In the genomic region with DNA sequence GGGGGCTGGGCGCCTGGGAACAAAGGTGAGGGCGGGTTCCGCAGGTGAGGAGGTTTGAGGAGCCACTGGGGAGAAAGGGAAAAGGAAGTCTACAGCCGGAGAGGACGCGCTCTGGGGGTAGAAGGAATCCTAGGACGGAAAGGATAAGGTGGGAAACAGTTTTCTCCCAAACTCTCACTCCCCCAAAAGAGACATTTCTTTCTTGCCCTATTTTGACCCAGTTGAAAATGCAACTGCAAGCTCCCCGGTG, we compare ENCODE assay signal across 8 cellular contexts. TPM values are rescaled to one million over a fixed set of nuclear protein-coding genes. Genes with fewer than 3 reads are reported as not detected.
DNase-seq lines count a peak whose midpoint lies in the region; ATAC-seq and TF ChIP-seq lines count a peak whose summit lies in the region.

No MANE protein-coding gene starts in this region.

- 0 out of 2 replicates have a peak, but pooled peaks cover 4% of the 10 kb centered on the region for H3K4me1 ChIP-seq in HEK293 (ENCODE audit: control insufficient read depth, insufficient read depth, low read length)
- peaks cover 11 to 58% of the 10 kb centered on the region in 2 donors for H3K4me1 ChIP-seq in left lung
- H3K4me1 ChIP-seq in tibial artery, result peaks cover 0 to 37% (median 21%) of the 10 kb centered on the region in 4 donors

- H3K36me3 ChIP-seq in HEK293 (ENCODE audit: control insufficient read depth in 2 of 2, insufficient read depth in 1 of 2, low read length in 2 of 2) (peaks cover 5 to 28% of the 10 kb centered on the region in 2 experiments; a peak in 2 of 3 replicates), left lung (peaks cover 0 to 12% of the 10 kb centered on the region in 2 donors), tibial artery (no peaks in the 10 kb centered on the region)

- intact Hi-C loops in left lung (cut with DNase I) (no loop called here), tibial artery (cut with DNase I; ENCODE audit: low total_unique reads) (loop anchor here (5.0 to 10.0 kb wide), 3 partner anchors 196 to 449 kb away; a partner anchor contains a TSS)

- H3K27me3 ChIP-seq in left lung (no peaks in the 10 kb centered on the region), tibial artery (no peaks in the 10 kb centered on the region)

- H3K27me3 Mint-ChIP-seq in activated naive CD8-positive, alpha-beta T cell treated with anti-CD3 and anti-CD28 coated beads, Interleukin-2, amount 50 U/mL, for 24 hours, result no peaks in the 10 kb centered on the region

- POLR2A ChIA-PET in AG04449 (lab: Yijun Ruan, JAX) (no interaction called here), HEK293 (lab: Yijun Ruan, JAX) (interaction anchor here (0.9 to 2.7 kb wide), 10 partner anchors 14 to 206 kb away, joined by 3 to 16 read pairs (median 5); a partner anchor contains a TSS)

- H3K9me3 ChIP-seq in HEK293 (ENCODE audit: control insufficient read depth, insufficient read depth, low read depth, low read length) (no peaks in the 10 kb centered on the region), left lung (no peaks in the 10 kb centered on the region), tibial artery (no peaks in the 10 kb centered on the region)

- H3K27ac Mint-ChIP-seq in activated naive CD8-positive, alpha-beta T cell treated with anti-CD3 and anti-CD28 coated beads, Interleukin-2, amount 50 U/mL, for 24 hours, result peak overlapping the region; percentile 86

- H3K27ac ChIP-seq in HEK293 (ENCODE audit: extremely low read depth, low read depth, low read length) (peak overlapping the region; percentile 98), left lung (peak overlapping the region; percentile 93), tibial artery (peak overlapping the region; percentile 95 to 97)

- CTCF ChIA-PET in AG04449 (lab: Yijun Ruan, JAX) (interaction anchor here (0.6 to 3.6 kb wide), 7 partner anchors 10 to 333 kb away, joined by 3 to 11 read pairs (median 3); no protein-coding TSS in a partner anchor), HEK293 (lab: Yijun Ruan, JAX) (interaction anchor here (0.9 to 2.1 kb wide), 4 partner anchors 18 to 206 kb away, joined by 3 to 6 read pairs (median 4); no protein-coding TSS in a partner anchor)

- H3K4me1 Mint-ChIP-seq in activated naive CD8-positive, alpha-beta T cell treated with anti-CD3 and anti-CD28 coated beads, Interleukin-2, amount 50 U/mL, for 24 hours, result peaks cover 59% of the 10 kb centered on the region

- H3K9me3 Mint-ChIP-seq in activated naive CD8-positive, alpha-beta T cell treated with anti-CD3 and anti-CD28 coated beads, Interleukin-2, amount 50 U/mL, for 24 hours, result no peaks in the 10 kb centered on the region

- TF ChIP-seq CTCF in AG04449 (IDR thresholded peaks at IDR 0.05; ENCODE audit: insufficient read depth, low read length, missing control alignments) (no peak), HEK293 (tag by site-specific recombination; IDR thresholded peaks at IDR 0.05) (no peak), left lung (IDR thresholded peaks at IDR 0.05) (no peak), tibial artery (IDR thresholded peaks at IDR 0.05) (no peak)

- peaks cover 37% of the 10 kb centered on the region for H3K36me3 Mint-ChIP-seq in activated naive CD8-positive, alpha-beta T cell treated with anti-CD3 and anti-CD28 coated beads, Interleukin-2, amount 50 U/mL, for 24 hours (ENCODE audit: low read depth)

- DNase-seq in AG04449 (ENCODE audit: low read depth, low spot score) (no peak), left lung (no peak), tibial artery (no peak), hypothalamus (lab: John Stamatoyannopoulos, UW) (no peak), hippocampal formation (lab: John Stamatoyannopoulos, UW) (no peak), hepatic stellate cell (ENCODE audit: low spot score) (no peak)
- no peak for DNase-seq in activated naive CD8-positive, alpha-beta T cell treated with anti-CD3 and anti-CD28 coated beads, Interleukin-2, amount 50 U/mL, for 24 hours

- H3K4me3 ChIP-seq in AG04449 (ENCODE audit: low read depth, low read length) (peak overlapping the region; percentile 76), HEK293 (ENCODE audit: low read depth, low read length) (peak overlapping the region; percentile 70), left lung (peak overlapping the region; percentile 90 to 94), tibial artery (peak overlapping the region; percentile 87 to 95)

- no peak for ATAC-seq in activated naive CD8-positive, alpha-beta T cell treated with anti-CD3 and anti-CD28 coated beads, Interleukin-2, amount 50 U/mL, for 24 hours
- peak; percentile 1 for ATAC-seq in left lung

- peak overlapping the region; percentile 86 for H3K4me3 Mint-ChIP-seq in activated naive CD8-positive, alpha-beta T cell treated with anti-CD3 and anti-CD28 coated beads, Interleukin-2, amount 50 U/mL, for 24 hours

TF ChIP-seq in HEK293, 187 proteins besides CTCF, POLR2A, EP300 and RAD21 (continues in another document):
- no peak for TF ChIP-seq OSR2 (tag by site-specific recombination; IDR thresholded peaks at IDR 0.05)
- TF ChIP-seq ZNF623 (tag by site-specific recombination; IDR thresholded peaks at IDR 0.05), result peak; percentile 5; the same call in 1 of the 2 replicates
- TF ChIP-seq, protein P1, sequence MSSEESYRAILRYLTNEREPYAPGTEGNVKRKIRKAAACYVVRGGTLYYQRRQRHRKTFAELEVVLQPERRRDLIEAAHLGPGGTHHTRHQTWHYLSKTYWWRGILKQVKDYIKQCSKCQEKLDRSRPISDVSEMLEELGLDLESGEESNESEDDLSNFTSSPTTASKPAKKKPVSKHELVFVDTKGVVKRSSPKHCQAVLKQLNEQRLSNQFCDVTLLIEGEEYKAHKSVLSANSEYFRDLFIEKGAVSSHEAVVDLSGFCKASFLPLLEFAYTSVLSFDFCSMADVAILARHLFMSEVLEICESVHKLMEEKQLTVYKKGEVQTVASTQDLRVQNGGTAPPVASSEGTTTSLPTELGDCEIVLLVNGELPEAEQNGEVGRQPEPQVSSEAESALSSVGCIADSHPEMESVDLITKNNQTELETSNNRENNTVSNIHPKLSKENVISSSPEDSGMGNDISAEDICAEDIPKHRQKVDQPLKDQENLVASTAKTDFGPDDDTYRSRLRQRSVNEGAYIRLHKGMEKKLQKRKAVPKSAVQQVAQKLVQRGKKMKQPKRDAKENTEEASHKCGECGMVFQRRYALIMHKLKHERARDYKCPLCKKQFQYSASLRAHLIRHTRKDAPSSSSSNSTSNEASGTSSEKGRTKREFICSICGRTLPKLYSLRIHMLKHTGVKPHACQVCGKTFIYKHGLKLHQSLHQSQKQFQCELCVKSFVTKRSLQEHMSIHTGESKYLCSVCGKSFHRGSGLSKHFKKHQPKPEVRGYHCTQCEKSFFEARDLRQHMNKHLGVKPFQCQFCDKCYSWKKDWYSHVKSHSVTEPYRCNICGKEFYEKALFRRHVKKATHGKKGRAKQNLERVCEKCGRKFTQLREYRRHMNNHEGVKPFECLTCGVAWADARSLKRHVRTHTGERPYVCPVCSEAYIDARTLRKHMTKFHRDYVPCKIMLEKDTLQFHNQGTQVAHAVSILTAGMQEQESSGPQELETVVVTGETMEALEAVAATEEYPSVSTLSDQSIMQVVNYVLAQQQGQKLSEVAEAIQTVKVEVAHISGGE (tag by site-specific recombination; conservative IDR thresholded peaks at IDR 0.05; ENCODE audit: low read depth), result 0 out of 2 replicates have a peak, but pooled peaks have one; percentile 35
- TF ChIP-seq, protein P2, sequence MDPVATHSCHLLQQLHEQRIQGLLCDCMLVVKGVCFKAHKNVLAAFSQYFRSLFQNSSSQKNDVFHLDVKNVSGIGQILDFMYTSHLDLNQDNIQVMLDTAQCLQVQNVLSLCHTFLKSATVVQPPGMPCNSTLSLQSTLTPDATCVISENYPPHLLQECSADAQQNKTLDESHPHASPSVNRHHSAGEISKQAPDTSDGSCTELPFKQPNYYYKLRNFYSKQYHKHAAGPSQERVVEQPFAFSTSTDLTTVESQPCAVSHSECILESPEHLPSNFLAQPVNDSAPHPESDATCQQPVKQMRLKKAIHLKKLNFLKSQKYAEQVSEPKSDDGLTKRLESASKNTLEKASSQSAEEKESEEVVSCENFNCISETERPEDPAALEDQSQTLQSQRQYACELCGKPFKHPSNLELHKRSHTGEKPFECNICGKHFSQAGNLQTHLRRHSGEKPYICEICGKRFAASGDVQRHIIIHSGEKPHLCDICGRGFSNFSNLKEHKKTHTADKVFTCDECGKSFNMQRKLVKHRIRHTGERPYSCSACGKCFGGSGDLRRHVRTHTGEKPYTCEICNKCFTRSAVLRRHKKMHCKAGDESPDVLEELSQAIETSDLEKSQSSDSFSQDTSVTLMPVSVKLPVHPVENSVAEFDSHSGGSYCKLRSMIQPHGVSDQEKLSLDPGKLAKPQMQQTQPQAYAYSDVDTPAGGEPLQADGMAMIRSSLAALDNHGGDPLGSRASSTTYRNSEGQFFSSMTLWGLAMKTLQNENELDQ (tag by site-specific recombination; IDR thresholded peaks at IDR 0.05; ENCODE audit: low read depth), result no peak
- TF ChIP-seq ZNF600 (tag by site-specific recombination; IDR thresholded peaks at IDR 0.05), result peak; percentile 8; the same call in 1 of the 2 replicates
- no peak for TF ChIP-seq ZNF521 (tag by site-specific recombination; IDR thresholded peaks at IDR 0.05)
- TF ChIP-seq ZBTB1 (tag by site-specific recombination; IDR thresholded peaks at IDR 0.05), result no peak
- no peak for TF ChIP-seq ZNF292 (tag by site-specific recombination; IDR thresholded peaks at IDR 0.05; ENCODE audit: borderline replicate concordance, low read depth)
- peak; percentile 96 for TF ChIP-seq PRDM1 (tag by site-specific recombination; IDR thresholded peaks at IDR 0.05)
- no peak for TF ChIP-seq ZNF112 (tag by site-specific recombination; IDR thresholded peaks at IDR 0.05)
- TF ChIP-seq ZNF16 (tag by site-specific recombination; IDR thresholded peaks at IDR 0.05; ENCODE audit: low read depth), result no peak
- no peak for TF ChIP-seq ZNF558 (tag by site-specific recombination; IDR thresholded peaks at IDR 0.05)
- no peak for TF ChIP-seq ZNF560 (tag by site-specific recombination; IDR thresholded peaks at IDR 0.05; ENCODE audit: borderline replicate concordance)
- TF ChIP-seq ZNF391 (tag by site-specific recombination; IDR thresholded peaks at IDR 0.05; ENCODE audit: borderline replicate concordance, low read depth), result no peak
- no peak for TF ChIP-seq ZNF48 (tag by site-specific recombination; IDR thresholded peaks at IDR 0.05)
- TF ChIP-seq ZNF529 (tag by site-specific recombination; IDR thresholded peaks at IDR 0.05; ENCODE audit: insufficient replicate concordance), result no peak

RNA-seq across cellular contexts. Expression of a gene that starts 0.7 kb away (rescaled TPM):
- 100 to 1,000 TPM; 100 to 121 TPM for total RNA-seq in left lung

RNA-seq across cellular contexts. Expression of a gene that starts 0.7 kb away (rescaled TPM):
- 10 to 100 TPM; 24.8 to 25.9 TPM for total RNA-seq in left lung
